In genomic region chr11:43574949-43575915, GRCh38 we compare ENCODE assay signal across 8 cellular contexts.
DNase-seq lines count a peak whose midpoint lies in the region; ATAC-seq and TF ChIP-seq lines count a peak whose summit lies in the region.

No MANE protein-coding gene starts in this region.

- no peaks in the 10 kb centered on the region for H3K27me3 ChIP-seq in ovary

- no peaks in the 10 kb centered on the region for H3K9me3 ChIP-seq in ovary

- peak; percentile 19 for DNase-seq in activated T-cell treated with anti-CD3 and anti-CD28 coated beads for 48 hours (ENCODE audit: low read depth)
- DNase-seq in activated T-cell treated with anti-CD3 and anti-CD28 coated beads, Interleukin-2, amount 50 U/mL, for 1 hour = no peak
- peak; percentile 88 for DNase-seq in SK-N-DZ (ENCODE audit: low spot score)
- peak in 1 of 2 donors; percentile 61 for DNase-seq in foreskin fibroblast
- DNase-seq in ovary = peak in 4 of 5 donors; percentile 45 to 65 (median 58)
- DNase-seq in GF-D8 (lab: John Stamatoyannopoulos, UW) = no peak
- no peak for DNase-seq in NCI-H2081 (lab: John Stamatoyannopoulos, UW)

- intact Hi-C loops in ovary (cut with DNase I) = loop anchor here in 1 of 4 donors (10.0 kb wide), 1 partner anchor 240 kb away; no protein-coding TSS in a partner anchor

- H3K36me3 ChIP-seq in ovary = no peaks in the 10 kb centered on the region

- no peak for ATAC-seq in GM18867 (IDR thresholded peaks at IDR 0.05; ENCODE audit: unreplicated experiment)

- no peak for TF ChIP-seq POLR2A in ovary (IDR thresholded peaks at IDR 0.05)

- no peak for TF ChIP-seq CTCF in foreskin fibroblast (IDR thresholded peaks at IDR 0.05; ENCODE audit: low read depth, low read length)
- no peak for TF ChIP-seq CTCF in ovary (IDR thresholded peaks at IDR 0.05)

- H3K27ac ChIP-seq in ovary = no peak overlapping the region

- no peak for TF ChIP-seq EP300 in ovary (IDR thresholded peaks at IDR 0.05)

- WGBS in ovary, 3 donors = 1% methylated on average over 51 of the region's 51 CpGs

- peak overlapping the region; percentile 24 to 36 for H3K4me3 ChIP-seq in foreskin fibroblast (ENCODE audit: low read depth in 1 of 2, low read length in 2 of 2)
- H3K4me3 ChIP-seq in ovary = no peak overlapping the region

- peaks cover 11% of the 10 kb centered on the region for H3K4me1 ChIP-seq in ovary (ENCODE audit: insufficient read depth)

Comparison
In these comparisons a context has a peak if more than half of its experiments do, and no peak if none do; other contexts are left out.
1. DNase-seq: peak in activated T-cell treated with anti-CD3 and anti-CD28 coated beads for 48 hours (single experiment), SK-N-DZ (single experiment) and ovary (4 of 5); none in activated T-cell treated with anti-CD3 and anti-CD28 coated beads, Interleukin-2, amount 50 U/mL, for 1 hour (single experiment), GF-D8 (single experiment) and NCI-H2081 (0 of 2).